ENCODE assay signal across 14 cellular contexts in the genomic region with DNA sequence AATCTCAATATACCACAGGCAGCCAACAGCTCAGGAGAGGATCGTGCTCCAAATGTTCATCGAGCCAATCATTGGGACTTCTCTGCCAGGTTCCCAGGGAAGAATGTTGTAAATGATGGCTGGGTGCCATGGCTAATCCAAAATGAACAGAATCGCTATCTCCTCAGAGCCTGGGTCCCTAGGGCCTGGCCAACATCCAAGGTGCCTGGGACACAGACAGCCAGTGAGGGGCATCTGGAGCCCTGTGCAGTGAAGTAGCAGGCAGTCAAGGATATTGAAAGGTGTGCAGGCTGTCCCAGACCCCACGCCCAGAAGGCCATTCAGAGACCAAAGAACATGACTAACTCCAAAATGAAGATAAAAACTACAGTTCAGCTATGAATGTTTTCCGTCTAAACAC. TPM values are rescaled to one million over a fixed set of nuclear protein-coding genes. Genes with fewer than 3 reads are reported as not detected.
DNase-seq lines count a peak whose midpoint lies in the region; ATAC-seq and TF ChIP-seq lines count a peak whose summit lies in the region.
"Had no signal": no experiment of that assay in that cellular context is flagged by ENCODE, and none has a peak within 500 bp of the region (broad histone marks: within the 10 kb centered on the region; RNA-seq: fewer than 3 reads in every experiment).

No MANE protein-coding gene starts in this region.

- no peaks in the 10 kb centered on the region for H3K36me3 ChIP-seq in transverse colon
- no peaks in the 10 kb centered on the region for H3K36me3 ChIP-seq in lower lobe of right lung

- H3K4me3 Mint-ChIP-seq in activated naive CD8-positive, alpha-beta T cell: peak overlapping the region; percentile 37
- no peak overlapping the region for H3K4me3 Mint-ChIP-seq in activated naive CD8-positive, alpha-beta T cell treated with anti-CD3 and anti-CD28 coated beads for 36 hours
- H3K4me3 Mint-ChIP-seq: stimulated activated naive B cell treated with anti-CD40 and anti-IgM and Interleukin-4, amounts not matched to agents 10 μg/mL and 1 μg/mL and 100 μg/mL, for 72 hours had no signal

- peak overlapping the region; percentile 85 for H3K27ac Mint-ChIP-seq in activated naive CD8-positive, alpha-beta T cell
- H3K27ac Mint-ChIP-seq in activated naive CD8-positive, alpha-beta T cell treated with anti-CD3 and anti-CD28 coated beads for 36 hours: no peak overlapping the region

- H3K4me1 ChIP-seq in transverse colon: peaks cover 63 to 97% (median 74%) of the 10 kb centered on the region in 4 donors
- peaks cover 98% of the 10 kb centered on the region for H3K4me1 ChIP-seq in lower lobe of right lung

- intact Hi-C loops in left cardiac atrium (cut with DNase I) (no loop called here), transverse colon (cut with DNase I; ENCODE audit: low total_unique reads) (no loop called here), lower lobe of right lung (cut with DNase I) (no loop called here)

- in situ Hi-C loops in transverse colon (cut with MboI; ENCODE audit: low pct_ligation_motif_present in 1 of 4, low pct_unique_long_range_greater_than_20kb in 1 of 4, low sequenced_read_pairs in 3 of 4): no loop called here

- TF ChIP-seq CTCF in transverse colon (IDR thresholded peaks at IDR 0.05) (no peak), lower lobe of right lung (IDR thresholded peaks at IDR 0.05) (no peak)

- H3K27me3 Mint-ChIP-seq in activated naive CD8-positive, alpha-beta T cell: no peaks in the 10 kb centered on the region
- no peaks in the 10 kb centered on the region for H3K27me3 Mint-ChIP-seq in activated naive CD8-positive, alpha-beta T cell treated with anti-CD3 and anti-CD28 coated beads for 36 hours
- H3K27me3 Mint-ChIP-seq: stimulated activated naive B cell treated with anti-CD40 and anti-IgM and Interleukin-4, amounts not matched to agents 10 μg/mL and 1 μg/mL and 100 μg/mL, for 72 hours had no signal

- H3K9me3 ChIP-seq in transverse colon: no peaks in the 10 kb centered on the region
- no peaks in the 10 kb centered on the region for H3K9me3 ChIP-seq in lower lobe of right lung

- no peak for TF ChIP-seq EP300 in transverse colon (IDR thresholded peaks at IDR 0.05; ENCODE audit: low read depth)

- H3K4me3 ChIP-seq in transverse colon (no peak overlapping the region), lower lobe of right lung (no peak overlapping the region)

- peak overlapping the region in 3 of 4 donors; percentile 1 to 57 (median 48) for H3K27ac ChIP-seq in transverse colon
- H3K27ac ChIP-seq in lower lobe of right lung: no peak overlapping the region
- H3K27ac ChIP-seq: C4-2B had no signal

- H3K27me3 ChIP-seq in transverse colon (no peaks in the 10 kb centered on the region), lower lobe of right lung (ENCODE audit: low read depth) (no peaks in the 10 kb centered on the region)

- no peak for DNase-seq in activated naive CD8-positive, alpha-beta T cell treated with anti-CD3 and anti-CD28 coated beads for 36 hours
- peak; percentile 58 for DNase-seq in left cardiac atrium
- no peak for DNase-seq in transverse colon
- DNase-seq in NCI-H187 treated with DMSO at 0.1 percent for 48 hours (lab: John Stamatoyannopoulos, UW): no peak
- no peak for DNase-seq in lower lobe of right lung
- DNase-seq: activated CD4-positive, alpha-beta T cell treated with anti-CD3 and anti-CD28 coated beads, Interleukin-2, amount 50 U/mL, for 48 hours; NCI-H1436 treated with DMSO at 0.1 percent for 48 hours; SHP77 treated with DMSO at 0.1 percent for 48 hours; small intestine; stimulated activated naive B cell treated with anti-CD40 and anti-IgM and Interleukin-4, amounts not matched to agents 10 μg/mL and 1 μg/mL and 100 μg/mL, for 72 hours had no signal

- H3K9me3 Mint-ChIP-seq in activated naive CD8-positive, alpha-beta T cell (ENCODE audit: low read depth): no peaks in the 10 kb centered on the region
- peaks cover 2% of the 10 kb centered on the region for H3K9me3 Mint-ChIP-seq in activated naive CD8-positive, alpha-beta T cell treated with anti-CD3 and anti-CD28 coated beads for 36 hours
- H3K9me3 Mint-ChIP-seq: stimulated activated naive B cell treated with anti-CD40 and anti-IgM and Interleukin-4, amounts not matched to agents 10 μg/mL and 1 μg/mL and 100 μg/mL, for 72 hours had no signal

- WGBS in transverse colon (ENCODE audit: low coverage in 1 of 2), 2 donors: 43 to 49% methylated on average over 3 to 5 of the region's 5 CpGs

- TF ChIP-seq POLR2A in transverse colon (IDR thresholded peaks at IDR 0.05): no peak

- ATAC-seq in SK-N-SH treated with all-trans-retinoic acid at 6 μM for 48 hours: peak; percentile 6; the same call in 1 of the 3 replicates
- ATAC-seq in left cardiac atrium: peak; percentile 43 to 63
- ATAC-seq in HG02623 (IDR thresholded peaks at IDR 0.05; ENCODE audit: unreplicated experiment): no peak
- ATAC-seq in lower lobe of right lung: no peak
- ATAC-seq: stimulated activated naive B cell treated with anti-CD40 and anti-IgM and Interleukin-4, amounts not matched to agents 10 μg/mL and 1 μg/mL and 100 μg/mL, for 72 hours had no signal

- peaks cover 4% of the 10 kb centered on the region for H3K36me3 Mint-ChIP-seq in activated naive CD8-positive, alpha-beta T cell
- H3K36me3 Mint-ChIP-seq in activated naive CD8-positive, alpha-beta T cell treated with anti-CD3 and anti-CD28 coated beads for 36 hours: peaks cover 23% of the 10 kb centered on the region

- H3K4me1 Mint-ChIP-seq in activated naive CD8-positive, alpha-beta T cell (ENCODE audit: low read depth): peaks cover 100% of the 10 kb centered on the region
- peaks cover 93% of the 10 kb centered on the region for H3K4me1 Mint-ChIP-seq in activated naive CD8-positive, alpha-beta T cell treated with anti-CD3 and anti-CD28 coated beads for 36 hours

TF ChIP-seq in SK-N-SH treated with all-trans-retinoic acid at 6 μM for 48 hours, 23 proteins besides CTCF, POLR2A, EP300 and RAD21:
- TF ChIP-seq TCF4 (CRISPR knock-in tag; IDR thresholded peaks at IDR 0.05; ENCODE audit: borderline replicate concordance) (peak; percentile 18; the same call in 1 of the 2 replicates), ISL1 (CRISPR knock-in tag; IDR thresholded peaks at IDR 0.05) (no peak), BACH2 (CRISPR knock-in tag; IDR thresholded peaks at IDR 0.05; ENCODE audit: borderline replicate concordance) (no peak)
- TF ChIP-seq, protein P1, sequence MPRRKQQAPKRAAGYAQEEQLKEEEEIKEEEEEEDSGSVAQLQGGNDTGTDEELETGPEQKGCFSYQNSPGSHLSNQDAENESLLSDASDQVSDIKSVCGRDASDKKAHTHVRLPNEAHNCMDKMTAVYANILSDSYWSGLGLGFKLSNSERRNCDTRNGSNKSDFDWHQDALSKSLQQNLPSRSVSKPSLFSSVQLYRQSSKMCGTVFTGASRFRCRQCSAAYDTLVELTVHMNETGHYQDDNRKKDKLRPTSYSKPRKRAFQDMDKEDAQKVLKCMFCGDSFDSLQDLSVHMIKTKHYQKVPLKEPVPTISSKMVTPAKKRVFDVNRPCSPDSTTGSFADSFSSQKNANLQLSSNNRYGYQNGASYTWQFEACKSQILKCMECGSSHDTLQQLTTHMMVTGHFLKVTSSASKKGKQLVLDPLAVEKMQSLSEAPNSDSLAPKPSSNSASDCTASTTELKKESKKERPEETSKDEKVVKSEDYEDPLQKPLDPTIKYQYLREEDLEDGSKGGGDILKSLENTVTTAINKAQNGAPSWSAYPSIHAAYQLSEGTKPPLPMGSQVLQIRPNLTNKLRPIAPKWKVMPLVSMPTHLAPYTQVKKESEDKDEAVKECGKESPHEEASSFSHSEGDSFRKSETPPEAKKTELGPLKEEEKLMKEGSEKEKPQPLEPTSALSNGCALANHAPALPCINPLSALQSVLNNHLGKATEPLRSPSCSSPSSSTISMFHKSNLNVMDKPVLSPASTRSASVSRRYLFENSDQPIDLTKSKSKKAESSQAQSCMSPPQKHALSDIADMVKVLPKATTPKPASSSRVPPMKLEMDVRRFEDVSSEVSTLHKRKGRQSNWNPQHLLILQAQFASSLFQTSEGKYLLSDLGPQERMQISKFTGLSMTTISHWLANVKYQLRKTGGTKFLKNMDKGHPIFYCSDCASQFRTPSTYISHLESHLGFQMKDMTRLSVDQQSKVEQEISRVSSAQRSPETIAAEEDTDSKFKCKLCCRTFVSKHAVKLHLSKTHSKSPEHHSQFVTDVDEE (CRISPR knock-in tag; IDR thresholded peaks at IDR 0.05): 0 out of 2 replicates have a peak, but pooled peaks have one; percentile 27

RNA-seq across cellular contexts. Expression of a gene that starts 37.7 kb away (rescaled TPM):
- total RNA-seq in activated naive CD8-positive, alpha-beta T cell treated with anti-CD3 and anti-CD28 coated beads for 36 hours: 100 to 1,000 TPM; 110 to 113 TPM
- 10 to 100 TPM; 43.9 to 63.3 TPM for total RNA-seq in left cardiac atrium
- total RNA-seq in transverse colon: 10 to 100 TPM; 39.5 to 87.9 (median 61.2) TPM
- total RNA-seq in lower lobe of right lung: 104 TPM

Comparison
In these comparisons a context has a peak if more than half of its experiments do, and no peak if none do; other contexts are left out.
1. ATAC-seq: peak in SK-N-SH treated with all-trans-retinoic acid at 6 μM for 48 hours (single experiment) and left cardiac atrium (2 of 2); none in HG02623 (single experiment) and lower lobe of right lung (0 of 2).